In the genomic region with DNA sequence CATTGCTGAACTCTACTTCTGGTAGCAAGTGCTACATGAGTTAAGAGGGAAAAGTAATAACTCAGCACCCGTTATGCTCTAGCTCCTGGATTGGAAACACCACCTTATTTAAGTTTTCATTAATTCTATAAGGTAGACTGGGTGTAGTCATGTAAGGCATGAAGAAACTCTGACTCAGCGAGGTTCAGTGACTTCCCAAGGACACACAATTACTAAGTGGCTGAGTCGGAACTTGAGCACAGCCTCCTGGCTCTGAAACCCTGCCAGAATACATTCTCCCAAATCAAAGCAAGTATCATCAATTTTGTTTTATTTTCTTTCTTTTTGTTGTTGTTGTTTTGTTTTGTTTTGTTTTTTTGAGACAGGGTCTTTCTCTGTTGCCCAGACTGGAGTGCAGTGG, we compare ENCODE assay signal across 13 cellular contexts.
"Had no signal": no experiment of that assay in that cellular context is flagged by ENCODE, and none has a peak within 500 bp of the region (broad histone marks: within the 10 kb centered on the region; RNA-seq: fewer than 3 reads in every experiment).

No MANE protein-coding gene starts in this region.

- DNase-seq: activated CD4-positive, alpha-beta T cell treated with anti-CD3 and anti-CD28 coated beads for 4 hours; activated CD8-positive, alpha-beta T cell treated with anti-CD3 and anti-CD28 coated beads, Interleukin-2, amount 10 ng/mL, durations not matched to agents 7 days and 5 days; activated naive CD4-positive, alpha-beta T cell treated with Interleukin-2 at 50 U/mL for 16 hours; body of pancreas; dermis blood vessel endothelial cell; foreskin melanocyte; heart left ventricle; left ventricle myocardium superior; pancreas; stimulated activated CD4-positive, alpha-beta T cell treated with anti-CD3 and anti-CD28 coated beads, Interleukin-4, amount 100 ng/mL, for 4 hours; stomach; T-helper 1 cell had no signal

- H3K27ac Mint-ChIP-seq: activated CD8-positive, alpha-beta T cell treated with anti-CD3 and anti-CD28 coated beads, Interleukin-2, amount 10 ng/mL, durations not matched to agents 7 days and 5 days; activated T-helper 1 cell treated with anti-CD3 and anti-CD28 coated beads, Interleukin-12 subunit alpha, Interleukin-12 subunit beta, Interleukin-2, Interleukin-4 antibody, amounts not matched to agents 30 ng/mL and 10 ng/mL and 1 ng/mL, durations not matched to agents 14 hours and 24 hours and 36 hours had no signal

- H3K4me3 Mint-ChIP-seq: activated CD8-positive, alpha-beta T cell treated with anti-CD3 and anti-CD28 coated beads, Interleukin-2, amount 10 ng/mL, durations not matched to agents 7 days and 5 days; activated T-helper 1 cell treated with anti-CD3 and anti-CD28 coated beads, Interleukin-12 subunit alpha, Interleukin-12 subunit beta, Interleukin-2, Interleukin-4 antibody, amounts not matched to agents 30 ng/mL and 10 ng/mL and 1 ng/mL, durations not matched to agents 14 hours and 24 hours and 36 hours had no signal
